In genomic region chr12:6723607-6724408, GRCh38 we compare ENCODE assay signal across 1 cellular context.
TF ChIP-seq lines count a peak whose summit lies in the region.

COPS7A (plus strand) TSS chr12:6724046; CDS start chr12:6724657, 611 bp downstream.

TF ChIP-seq in HEK293, 187 proteins besides CTCF, POLR2A, EP300 and RAD21 (continued from another document and continues in another):
- peak; percentile 68 for TF ChIP-seq ZBTB8A (tag by site-specific recombination; IDR thresholded peaks at IDR 0.05)
- TF ChIP-seq ZNF664 (tag by site-specific recombination; IDR thresholded peaks at IDR 0.05), result peak; percentile 37; the same call in 1 of the 2 replicates
- TF ChIP-seq INSM2 (tag by site-specific recombination; IDR thresholded peaks at IDR 0.05), result peak; percentile 78; the same call in 1 of the 2 replicates
- no peak for TF ChIP-seq ZNF266 (tag by site-specific recombination; IDR thresholded peaks at IDR 0.05; ENCODE audit: low read depth)
- TF ChIP-seq ZNF623 (tag by site-specific recombination; IDR thresholded peaks at IDR 0.05), result no peak
- TF ChIP-seq ZBTB26 (tag by site-specific recombination; optimal IDR thresholded peaks at IDR 0.05), result peak; percentile 65
- TF ChIP-seq ZNF585B (tag by site-specific recombination; IDR thresholded peaks at IDR 0.05), result no peak
- TF ChIP-seq ZNF433 (tag by site-specific recombination; IDR thresholded peaks at IDR 0.05; ENCODE audit: low read depth), result no peak
- no peak for TF ChIP-seq ZNF596 (tag by site-specific recombination; IDR thresholded peaks at IDR 0.05)
- TF ChIP-seq KLF7 (tag by site-specific recombination; IDR thresholded peaks at IDR 0.05; ENCODE audit: borderline replicate concordance), result peak; percentile 97; the same call in 1 of the 2 replicates
- TF ChIP-seq ZNF404 (tag by site-specific recombination; IDR thresholded peaks at IDR 0.05), result no peak
- no peak for TF ChIP-seq ZNF473 (tag by site-specific recombination; IDR thresholded peaks at IDR 0.05)
- TF ChIP-seq ZSCAN23 (tag by site-specific recombination; IDR thresholded peaks at IDR 0.05), result no peak
- TF ChIP-seq GLI4 (tag by site-specific recombination; IDR thresholded peaks at IDR 0.05), result no peak
- no peak for TF ChIP-seq ZNF138 (tag by site-specific recombination; IDR thresholded peaks at IDR 0.05; ENCODE audit: borderline replicate concordance)
- TF ChIP-seq ATF2 (tag by site-specific recombination; IDR thresholded peaks at IDR 0.05; ENCODE audit: low read depth), result no peak
- TF ChIP-seq ZNF175 (tag by site-specific recombination; IDR thresholded peaks at IDR 0.05), result no peak
- TF ChIP-seq ZNF26 (tag by site-specific recombination; IDR thresholded peaks at IDR 0.05), result no peak
- TF ChIP-seq KLF1 (tag by site-specific recombination; IDR thresholded peaks at IDR 0.05), result peak; percentile 88
- no peak for TF ChIP-seq ZNF423 (tag by site-specific recombination; IDR thresholded peaks at IDR 0.05)
- TF ChIP-seq OSR2 (tag by site-specific recombination; IDR thresholded peaks at IDR 0.05), result peak; percentile 70; the same call in 1 of the 2 replicates
- no peak for TF ChIP-seq ZNF776 (tag by site-specific recombination; IDR thresholded peaks at IDR 0.05; ENCODE audit: borderline replicate concordance)
- TF ChIP-seq MZF1 (tag by site-specific recombination; IDR thresholded peaks at IDR 0.05; ENCODE audit: borderline replicate concordance), result no peak
- no peak for TF ChIP-seq ZNF645 (tag by site-specific recombination; IDR thresholded peaks at IDR 0.05)
- no peak for TF ChIP-seq ZNF18 (tag by site-specific recombination; IDR thresholded peaks at IDR 0.05)
- no peak for TF ChIP-seq ZNF707 (tag by site-specific recombination; IDR thresholded peaks at IDR 0.05)
- no peak for TF ChIP-seq PRDM4 (tag by site-specific recombination; IDR thresholded peaks at IDR 0.05)
- no peak for TF ChIP-seq ZNF544 (tag by site-specific recombination; IDR thresholded peaks at IDR 0.05)
- TF ChIP-seq SCRT1 (tag by site-specific recombination; IDR thresholded peaks at IDR 0.05; ENCODE audit: borderline replicate concordance), result no peak
- TF ChIP-seq ZNF416 (tag by site-specific recombination; IDR thresholded peaks at IDR 0.05), result no peak
- TF ChIP-seq KLF9 (tag by site-specific recombination; IDR thresholded peaks at IDR 0.05; ENCODE audit: low read depth), result peak; percentile 90
- TF ChIP-seq MYNN (tag by site-specific recombination; IDR thresholded peaks at IDR 0.05; ENCODE audit: borderline replicate concordance), result no peak
- no peak for TF ChIP-seq ZNF214 (tag by site-specific recombination; IDR thresholded peaks at IDR 0.05; ENCODE audit: borderline replicate concordance)
- TF ChIP-seq ZNF391 (tag by site-specific recombination; IDR thresholded peaks at IDR 0.05; ENCODE audit: borderline replicate concordance, low read depth), result peak; percentile 15; the same call in 1 of the 2 replicates
- no peak for TF ChIP-seq ZNF426 (tag by site-specific recombination; IDR thresholded peaks at IDR 0.05)
- no peak for TF ChIP-seq ZNF19 (tag by site-specific recombination; IDR thresholded peaks at IDR 0.05; ENCODE audit: low read depth)
- 0 out of 2 replicates have a peak, but pooled peaks have one; percentile 25 for TF ChIP-seq ZSCAN30 (tag by site-specific recombination; IDR thresholded peaks at IDR 0.05)
- TF ChIP-seq ZNF660 (tag by site-specific recombination; IDR thresholded peaks at IDR 0.05), result no peak; the same call in 1 of the 2 replicates
- peak; percentile 70 for TF ChIP-seq ZNF639 (tag by site-specific recombination; IDR thresholded peaks at IDR 0.05)
- no peak; the same call in 1 of the 2 replicates for TF ChIP-seq ZSCAN18 (tag by site-specific recombination; IDR thresholded peaks at IDR 0.05)
- no peak for TF ChIP-seq ZNF292 (tag by site-specific recombination; IDR thresholded peaks at IDR 0.05; ENCODE audit: borderline replicate concordance, low read depth)
- no peak for TF ChIP-seq ZNF112 (tag by site-specific recombination; IDR thresholded peaks at IDR 0.05)
- peak; percentile 22; the same call in 1 of the 2 replicates for TF ChIP-seq REST (tag by site-specific recombination; IDR thresholded peaks at IDR 0.05)
- peak; percentile 20; the same call in 1 of the 2 replicates for TF ChIP-seq ZNF184 (tag by site-specific recombination; IDR thresholded peaks at IDR 0.05)
